In the genomic region with DNA sequence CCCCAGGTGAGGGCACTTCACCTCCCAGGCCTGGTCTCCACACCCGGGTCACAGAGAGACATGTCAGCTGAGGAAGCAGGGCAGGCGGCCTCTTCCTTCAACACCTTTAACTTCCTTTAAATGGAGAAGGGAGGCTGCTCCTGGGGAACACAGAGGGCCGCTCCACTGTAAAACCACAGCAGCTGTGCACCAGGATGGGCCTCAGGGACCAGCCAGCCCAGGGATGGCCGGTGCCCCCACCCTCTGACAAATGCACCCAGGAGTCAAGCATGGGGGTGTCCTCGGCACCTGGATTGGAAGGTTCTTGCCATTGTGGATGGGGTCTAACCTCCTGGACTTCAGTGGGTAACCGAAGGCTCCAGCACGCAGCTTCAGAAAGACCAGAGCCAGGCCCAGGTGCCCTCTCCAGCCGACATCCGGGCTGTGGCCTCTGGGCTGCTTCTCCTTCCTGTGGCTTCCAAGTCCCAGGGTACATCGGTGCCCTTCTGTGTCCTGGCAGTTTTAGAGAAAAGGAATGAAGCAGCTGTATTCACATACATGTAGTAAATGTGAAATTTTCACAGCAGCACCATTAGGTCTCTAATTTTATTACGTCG, we compare ENCODE assay signal across 25 cellular contexts.
"Had no signal": no experiment of that assay in that cellular context is flagged by ENCODE, and none has a peak within 500 bp of the region (broad histone marks: within the 10 kb centered on the region; RNA-seq: fewer than 3 reads in every experiment).

No MANE protein-coding gene starts in this region.

- H3K4me1 ChIP-seq: adrenal gland, body of pancreas, heart left ventricle, left ventricle myocardium inferior, pancreas, psoas muscle, uterus had no signal

- H3K27me3 ChIP-seq: adrenal gland, body of pancreas, heart left ventricle, neutrophil, pancreas, uterus had no signal

- DNase-seq: activated CD4-positive, alpha-beta T cell treated with anti-CD3 and anti-CD28 coated beads for 48 hours; activated CD4-positive, alpha-beta T cell treated with anti-CD3 and anti-CD28 coated beads, Interleukin-2, amount 50 U/mL, for 48 hours; activated T-cell treated with anti-CD3 and anti-CD28 coated beads, Interleukin-2, amount 50 U/mL, for 48 hours; body of pancreas; cerebellar nuclear complex; cortex of kidney; foreskin fibroblast; heart left ventricle; hypothalamus; immature natural killer cell; kidney glomerular epithelial cell; left ventricle myocardium inferior; pancreas; psoas muscle; stimulated activated naive CD4-positive, alpha-beta T cell treated with Interleukin-2 at 50 U/mL for 16 hours; SW 1271; T-helper 9 cell; trophoblast cell; uterus; WERI-Rb-1 had no signal

- H3K4me3 ChIP-seq: adrenal gland, body of pancreas, heart left ventricle, left ventricle myocardium inferior, pancreas, psoas muscle, thoracic aorta, uterus had no signal

- H3K27ac ChIP-seq: adrenal gland, body of pancreas, heart left ventricle, left ventricle myocardium inferior, neutrophil, pancreas, psoas muscle, thoracic aorta, uterus, WERI-Rb-1 had no signal

- H3K9me3 ChIP-seq: adrenal gland, body of pancreas, heart left ventricle, left ventricle myocardium inferior, neutrophil, pancreas, psoas muscle, thoracic aorta, uterus had no signal

- H3K36me3 ChIP-seq: adrenal gland, heart left ventricle, left ventricle myocardium inferior, pancreas, thoracic aorta, uterus, WERI-Rb-1 had no signal

- ATAC-seq: activated CD4-positive, CD25-positive, alpha-beta regulatory T cell treated with anti-CD3 and anti-CD28 coated beads, Interleukin-2, amount 50 U/mL, for 24 hours; activated naive CD4-positive, alpha-beta T cell treated with anti-CD3 and anti-CD28 coated beads, Interleukin-2, amount 50 U/mL, for 72 hours; body of pancreas; heart left ventricle; pancreas; psoas muscle had no signal
